Comparison of ENCODE assay signal across 2 cellular contexts in the genomic region with DNA sequence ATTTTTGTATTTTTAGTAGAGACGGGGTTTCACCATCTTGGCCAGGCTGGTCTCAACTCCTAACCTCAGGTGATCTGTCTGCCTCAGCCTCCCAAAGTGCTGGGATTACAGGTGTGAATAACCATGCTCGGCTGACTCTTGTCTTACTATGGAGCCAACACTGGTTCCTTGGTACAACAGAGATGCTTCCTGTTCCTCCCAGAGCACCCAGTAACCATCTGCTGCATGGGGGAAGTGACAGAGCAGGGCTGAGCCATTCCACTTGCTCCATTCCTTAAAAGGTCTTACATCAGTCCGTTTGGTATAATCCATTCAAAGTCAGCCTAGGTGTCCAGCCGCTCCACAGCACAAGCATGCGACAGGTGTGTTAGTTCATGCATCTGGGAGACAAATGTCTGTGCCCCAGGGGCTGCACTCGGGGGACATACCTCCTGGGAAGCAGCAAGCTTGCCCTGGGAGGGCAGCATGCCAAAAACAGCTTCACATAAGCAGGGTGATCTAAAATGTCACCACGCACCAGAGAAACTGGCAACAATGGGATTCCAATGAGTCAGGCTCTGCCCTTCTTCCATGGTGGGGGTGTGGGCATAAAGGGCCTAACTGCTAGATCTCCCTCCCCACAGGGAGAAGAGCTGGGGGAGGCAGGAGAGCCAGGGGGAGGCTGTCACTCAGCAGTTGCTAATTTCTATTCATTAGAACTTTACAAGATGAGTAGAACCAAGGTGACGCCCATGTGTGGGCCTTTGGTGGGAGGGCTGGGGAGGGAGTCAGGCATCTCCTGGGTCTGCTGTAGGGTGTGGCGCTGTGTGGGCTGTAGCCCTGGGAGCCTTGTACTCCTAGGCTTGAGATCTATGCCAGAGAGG.
TF ChIP-seq lines count a peak whose summit lies in the region.

No MANE protein-coding gene starts in this region.

TF ChIP-seq in HCT116, 20 proteins besides CTCF, POLR2A, EP300 and RAD21 (continued from another document):
- no peak for TF ChIP-seq SP1 (IDR thresholded peaks at IDR 0.05; ENCODE audit: low read depth)
- TF ChIP-seq ZFX (IDR thresholded peaks at IDR 0.05) = no peak
- TF ChIP-seq TCF7L2 (IDR thresholded peaks at IDR 0.05; ENCODE audit: borderline replicate concordance, extremely low read depth, insufficient read depth, insufficient read length) = no peak
- no peak for TF ChIP-seq SIN3A (IDR thresholded peaks at IDR 0.05; ENCODE audit: low read depth)
- TF ChIP-seq SRF (IDR thresholded peaks at IDR 0.05; ENCODE audit: low read depth) = no peak
- no peak for TF ChIP-seq EZH2phosphoT487 (IDR thresholded peaks at IDR 0.05; ENCODE audit: borderline replicate concordance)
- TF ChIP-seq CBX3 (IDR thresholded peaks at IDR 0.05; ENCODE audit: low read depth) = no peak
- no peak for TF ChIP-seq CEBPB (IDR thresholded peaks at IDR 0.05; ENCODE audit: low read depth)
- TF ChIP-seq, protein P1, sequence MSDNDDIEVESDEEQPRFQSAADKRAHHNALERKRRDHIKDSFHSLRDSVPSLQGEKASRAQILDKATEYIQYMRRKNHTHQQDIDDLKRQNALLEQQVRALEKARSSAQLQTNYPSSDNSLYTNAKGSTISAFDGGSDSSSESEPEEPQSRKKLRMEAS (IDR thresholded peaks at IDR 0.05) = no peak
- TF ChIP-seq, protein P2, sequence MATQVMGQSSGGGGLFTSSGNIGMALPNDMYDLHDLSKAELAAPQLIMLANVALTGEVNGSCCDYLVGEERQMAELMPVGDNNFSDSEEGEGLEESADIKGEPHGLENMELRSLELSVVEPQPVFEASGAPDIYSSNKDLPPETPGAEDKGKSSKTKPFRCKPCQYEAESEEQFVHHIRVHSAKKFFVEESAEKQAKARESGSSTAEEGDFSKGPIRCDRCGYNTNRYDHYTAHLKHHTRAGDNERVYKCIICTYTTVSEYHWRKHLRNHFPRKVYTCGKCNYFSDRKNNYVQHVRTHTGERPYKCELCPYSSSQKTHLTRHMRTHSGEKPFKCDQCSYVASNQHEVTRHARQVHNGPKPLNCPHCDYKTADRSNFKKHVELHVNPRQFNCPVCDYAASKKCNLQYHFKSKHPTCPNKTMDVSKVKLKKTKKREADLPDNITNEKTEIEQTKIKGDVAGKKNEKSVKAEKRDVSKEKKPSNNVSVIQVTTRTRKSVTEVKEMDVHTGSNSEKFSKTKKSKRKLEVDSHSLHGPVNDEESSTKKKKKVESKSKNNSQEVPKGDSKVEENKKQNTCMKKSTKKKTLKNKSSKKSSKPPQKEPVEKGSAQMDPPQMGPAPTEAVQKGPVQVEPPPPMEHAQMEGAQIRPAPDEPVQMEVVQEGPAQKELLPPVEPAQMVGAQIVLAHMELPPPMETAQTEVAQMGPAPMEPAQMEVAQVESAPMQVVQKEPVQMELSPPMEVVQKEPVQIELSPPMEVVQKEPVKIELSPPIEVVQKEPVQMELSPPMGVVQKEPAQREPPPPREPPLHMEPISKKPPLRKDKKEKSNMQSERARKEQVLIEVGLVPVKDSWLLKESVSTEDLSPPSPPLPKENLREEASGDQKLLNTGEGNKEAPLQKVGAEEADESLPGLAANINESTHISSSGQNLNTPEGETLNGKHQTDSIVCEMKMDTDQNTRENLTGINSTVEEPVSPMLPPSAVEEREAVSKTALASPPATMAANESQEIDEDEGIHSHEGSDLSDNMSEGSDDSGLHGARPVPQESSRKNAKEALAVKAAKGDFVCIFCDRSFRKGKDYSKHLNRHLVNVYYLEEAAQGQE (IDR thresholded peaks at IDR 0.05; ENCODE audit: low read depth) = no peak
- TF ChIP-seq EGR1 (IDR thresholded peaks at IDR 0.05; ENCODE audit: low read depth) = no peak

TF ChIP-seq in WTC11, 78 proteins besides CTCF, POLR2A, EP300 and RAD21 (continued from another document):
- TF ChIP-seq, protein P3, sequence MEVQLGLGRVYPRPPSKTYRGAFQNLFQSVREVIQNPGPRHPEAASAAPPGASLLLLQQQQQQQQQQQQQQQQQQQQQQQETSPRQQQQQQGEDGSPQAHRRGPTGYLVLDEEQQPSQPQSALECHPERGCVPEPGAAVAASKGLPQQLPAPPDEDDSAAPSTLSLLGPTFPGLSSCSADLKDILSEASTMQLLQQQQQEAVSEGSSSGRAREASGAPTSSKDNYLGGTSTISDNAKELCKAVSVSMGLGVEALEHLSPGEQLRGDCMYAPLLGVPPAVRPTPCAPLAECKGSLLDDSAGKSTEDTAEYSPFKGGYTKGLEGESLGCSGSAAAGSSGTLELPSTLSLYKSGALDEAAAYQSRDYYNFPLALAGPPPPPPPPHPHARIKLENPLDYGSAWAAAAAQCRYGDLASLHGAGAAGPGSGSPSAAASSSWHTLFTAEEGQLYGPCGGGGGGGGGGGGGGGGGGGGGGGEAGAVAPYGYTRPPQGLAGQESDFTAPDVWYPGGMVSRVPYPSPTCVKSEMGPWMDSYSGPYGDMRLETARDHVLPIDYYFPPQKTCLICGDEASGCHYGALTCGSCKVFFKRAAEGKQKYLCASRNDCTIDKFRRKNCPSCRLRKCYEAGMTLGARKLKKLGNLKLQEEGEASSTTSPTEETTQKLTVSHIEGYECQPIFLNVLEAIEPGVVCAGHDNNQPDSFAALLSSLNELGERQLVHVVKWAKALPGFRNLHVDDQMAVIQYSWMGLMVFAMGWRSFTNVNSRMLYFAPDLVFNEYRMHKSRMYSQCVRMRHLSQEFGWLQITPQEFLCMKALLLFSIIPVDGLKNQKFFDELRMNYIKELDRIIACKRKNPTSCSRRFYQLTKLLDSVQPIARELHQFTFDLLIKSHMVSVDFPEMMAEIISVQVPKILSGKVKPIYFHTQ (CRISPR knock-in tag; IDR thresholded peaks at IDR 0.05) = no peak
- TF ChIP-seq, protein P4, sequence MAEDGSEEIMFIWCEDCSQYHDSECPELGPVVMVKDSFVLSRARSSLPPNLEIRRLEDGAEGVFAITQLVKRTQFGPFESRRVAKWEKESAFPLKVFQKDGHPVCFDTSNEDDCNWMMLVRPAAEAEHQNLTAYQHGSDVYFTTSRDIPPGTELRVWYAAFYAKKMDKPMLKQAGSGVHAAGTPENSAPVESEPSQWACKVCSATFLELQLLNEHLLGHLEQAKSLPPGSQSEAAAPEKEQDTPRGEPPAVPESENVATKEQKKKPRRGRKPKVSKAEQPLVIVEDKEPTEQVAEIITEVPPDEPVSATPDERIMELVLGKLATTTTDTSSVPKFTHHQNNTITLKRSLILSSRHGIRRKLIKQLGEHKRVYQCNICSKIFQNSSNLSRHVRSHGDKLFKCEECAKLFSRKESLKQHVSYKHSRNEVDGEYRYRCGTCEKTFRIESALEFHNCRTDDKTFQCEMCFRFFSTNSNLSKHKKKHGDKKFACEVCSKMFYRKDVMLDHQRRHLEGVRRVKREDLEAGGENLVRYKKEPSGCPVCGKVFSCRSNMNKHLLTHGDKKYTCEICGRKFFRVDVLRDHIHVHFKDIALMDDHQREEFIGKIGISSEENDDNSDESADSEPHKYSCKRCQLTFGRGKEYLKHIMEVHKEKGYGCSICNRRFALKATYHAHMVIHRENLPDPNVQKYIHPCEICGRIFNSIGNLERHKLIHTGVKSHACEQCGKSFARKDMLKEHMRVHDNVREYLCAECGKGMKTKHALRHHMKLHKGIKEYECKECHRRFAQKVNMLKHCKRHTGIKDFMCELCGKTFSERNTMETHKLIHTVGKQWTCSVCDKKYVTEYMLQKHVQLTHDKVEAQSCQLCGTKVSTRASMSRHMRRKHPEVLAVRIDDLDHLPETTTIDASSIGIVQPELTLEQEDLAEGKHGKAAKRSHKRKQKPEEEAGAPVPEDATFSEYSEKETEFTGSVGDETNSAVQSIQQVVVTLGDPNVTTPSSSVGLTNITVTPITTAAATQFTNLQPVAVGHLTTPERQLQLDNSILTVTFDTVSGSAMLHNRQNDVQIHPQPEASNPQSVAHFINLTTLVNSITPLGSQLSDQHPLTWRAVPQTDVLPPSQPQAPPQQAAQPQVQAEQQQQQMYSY (CRISPR knock-in tag; IDR thresholded peaks at IDR 0.05) = 0 out of 2 replicates have a peak, but pooled peaks have one; percentile 31
- no peak for TF ChIP-seq SMAD4 (CRISPR knock-in tag; IDR thresholded peaks at IDR 0.05)
- TF ChIP-seq RORB (CRISPR knock-in tag; IDR thresholded peaks at IDR 0.05) = no peak
